9 cellular contexts compared by ENCODE assay signal in genomic region chr7:74272305-74273038, GRCh38. TPM values are rescaled to one million over a fixed set of nuclear protein-coding genes. Genes with fewer than 3 reads are reported as not detected.
DNase-seq lines count a peak whose midpoint lies in the region; ATAC-seq and TF ChIP-seq lines count a peak whose summit lies in the region.
"Had no signal": no experiment of that assay in that cellular context is flagged by ENCODE, and none has a peak within 500 bp of the region (broad histone marks: within the 10 kb centered on the region; RNA-seq: fewer than 3 reads in every experiment).

No MANE protein-coding gene starts in this region.

- H3K36me3 Mint-ChIP-seq in activated CD4-positive, alpha-beta T cell treated with anti-CD3 and anti-CD28 coated beads for 36 hours (ENCODE audit: low read depth) = no peaks in the 10 kb centered on the region

- POLR2A ChIA-PET in activated CD4-positive, alpha-beta T cell treated with anti-CD3 and anti-CD28 coated beads for 36 hours (lab: Charles Lee) = no interaction called here

- ATAC-seq in activated CD4-positive, alpha-beta T cell treated with anti-CD3 and anti-CD28 coated beads for 36 hours = peak; percentile 43
- peak; percentile 81 for ATAC-seq in HG02678 (IDR thresholded peaks at IDR 0.05; ENCODE audit: unreplicated experiment)
- ATAC-seq in left lung = peak; percentile 82

- H3K4me1 Mint-ChIP-seq in activated CD4-positive, alpha-beta T cell treated with anti-CD3 and anti-CD28 coated beads for 36 hours = peaks cover 9% of the 10 kb centered on the region

- intact Hi-C loops in activated CD4-positive, alpha-beta T cell treated with anti-CD3 and anti-CD28 coated beads for 36 hours (cut with DNase I, micrococcal nuclease) = no loop called here
- intact Hi-C loops in breast epithelium (cut with DNase I; ENCODE audit: low total_unique reads) = no loop called here
- intact Hi-C loops in left lung (cut with DNase I) = no loop called here

- H3K27me3 Mint-ChIP-seq in activated CD4-positive, alpha-beta T cell treated with anti-CD3 and anti-CD28 coated beads for 36 hours = no peaks in the 10 kb centered on the region

- peak; percentile 39 for DNase-seq in activated CD4-positive, alpha-beta T cell treated with anti-CD3 and anti-CD28 coated beads for 36 hours
- DNase-seq in activated CD4-positive, alpha-beta T cell treated with anti-CD3 and anti-CD28 coated beads for 4 hours = no peak
- peak; percentile 100 for DNase-seq in NOMO-1 treated with dmso at 0.1 percent for 144 hours (lab: John Stamatoyannopoulos, UW; ENCODE audit: unreplicated experiment)
- peak in 1 of 2 donors; percentile 34 for DNase-seq in breast epithelium (ENCODE audit: low spot score in 2 of 2)
- peak; percentile 85 to 89 for DNase-seq in left lung
- no peak for DNase-seq in NCI-H1105 (lab: John Stamatoyannopoulos, UW)

- TF ChIP-seq CTCF in breast epithelium (IDR thresholded peaks at IDR 0.05) = no peak
- TF ChIP-seq CTCF in left lung (IDR thresholded peaks at IDR 0.05) = no peak

- no peak for TF ChIP-seq POLR2A in breast epithelium (IDR thresholded peaks at IDR 0.05)

- no peaks in the 10 kb centered on the region for H3K4me1 ChIP-seq in breast epithelium
- H3K4me1 ChIP-seq in left lung = peaks cover 0 to 40% of the 10 kb centered on the region in 2 donors
- peaks cover 4 to 23% (median 14%) of the 10 kb centered on the region in 5 donors for H3K4me1 ChIP-seq in subcutaneous abdominal adipose tissue (ENCODE audit: control insufficient read depth in 5 of 5, insufficient read depth in 5 of 5, low read length in 5 of 5)

- H3K36me3 ChIP-seq in breast epithelium (no peaks in the 10 kb centered on the region), left lung (no peaks in the 10 kb centered on the region), subcutaneous abdominal adipose tissue (ENCODE audit: control insufficient read depth in 5 of 5, insufficient read depth in 5 of 5, low read length in 5 of 5) (no peaks in the 10 kb centered on the region)

- CTCF ChIA-PET in activated CD4-positive, alpha-beta T cell treated with anti-CD3 and anti-CD28 coated beads for 36 hours (lab: Charles Lee) = interaction anchor here (0.6 to 0.9 kb wide), 2 partner anchors 16 to 213 kb away, joined by 3 read pairs; no protein-coding TSS in a partner anchor

- peak overlapping the region; percentile 31 for H3K27ac Mint-ChIP-seq in activated CD4-positive, alpha-beta T cell treated with anti-CD3 and anti-CD28 coated beads for 36 hours

- H3K9me3 ChIP-seq in breast epithelium (no peaks in the 10 kb centered on the region), left lung (no peaks in the 10 kb centered on the region), subcutaneous abdominal adipose tissue (ENCODE audit: control insufficient read depth in 5 of 5, low read length in 5 of 5) (no peaks in the 10 kb centered on the region)

- no peak overlapping the region for H3K4me3 Mint-ChIP-seq in activated CD4-positive, alpha-beta T cell treated with anti-CD3 and anti-CD28 coated beads for 36 hours

- peak overlapping the region in 4 of 5 donors; percentile 31 to 59 (median 42) for H3K9ac ChIP-seq in subcutaneous abdominal adipose tissue (ENCODE audit: low read length in 5 of 5)

- H3K4me3 ChIP-seq in breast epithelium = no peak overlapping the region
- H3K4me3 ChIP-seq in left lung = no peak overlapping the region
- peak overlapping the region in 4 of 5 donors; percentile 1 to 48 (median 42) for H3K4me3 ChIP-seq in subcutaneous abdominal adipose tissue (ENCODE audit: low read depth in 1 of 5, low read length in 5 of 5)

- H3K27ac ChIP-seq in breast epithelium (peak overlapping the region; percentile 63 to 82), left lung (peak overlapping the region; percentile 75 to 88), subcutaneous abdominal adipose tissue (ENCODE audit: low read depth, low read length) (peak overlapping the region; percentile 74)
- H3K27ac ChIP-seq: C4-2B had no signal

- H3K9me3 Mint-ChIP-seq in activated CD4-positive, alpha-beta T cell treated with anti-CD3 and anti-CD28 coated beads for 36 hours (ENCODE audit: low read depth) = no peaks in the 10 kb centered on the region

- H3K27me3 ChIP-seq in breast epithelium (no peaks in the 10 kb centered on the region), left lung (no peaks in the 10 kb centered on the region), subcutaneous abdominal adipose tissue (ENCODE audit: control insufficient read depth in 5 of 5, insufficient read depth in 4 of 5, low read length in 5 of 5) (peaks cover 0 to 2% (median 0%) of the 10 kb centered on the region in 5 donors)

RNA-seq across cellular contexts. Expression of gene CLIP2, which starts 16.7 kb away (rescaled TPM):
- total RNA-seq in activated CD4-positive, alpha-beta T cell treated with anti-CD3 and anti-CD28 coated beads for 36 hours = 1 to 10 TPM; 1.4 to 1.8 TPM
- total RNA-seq in breast epithelium (10 to 100 TPM in 2 of 3 donors, 1 to 10 TPM in 1; 7.3 to 20.3 (median 13.0) TPM), left lung (10 to 100 TPM; 20.6 to 23.2 TPM)

RNA-seq across cellular contexts. Expression of gene RFC2, which starts 18.3 kb away (rescaled TPM):
- 100 to 1,000 TPM in 1 of 2 experiments, 10 to 100 TPM in 1; 84.9 to 123 TPM for total RNA-seq in activated CD4-positive, alpha-beta T cell treated with anti-CD3 and anti-CD28 coated beads for 36 hours
- total RNA-seq in breast epithelium (10 to 100 TPM; 15.4 to 25.6 (median 17.1) TPM), left lung (10 to 100 TPM; 17.0 to 24.5 TPM)

Comparison
In these comparisons a context has a peak if more than half of its experiments do, and no peak if none do; other contexts are left out.
1. DNase-seq: peak in activated CD4-positive, alpha-beta T cell treated with anti-CD3 and anti-CD28 coated beads for 36 hours (single experiment), NOMO-1 treated with dmso at 0.1 percent for 144 hours (single experiment) and left lung (2 of 2); none in activated CD4-positive, alpha-beta T cell treated with anti-CD3 and anti-CD28 coated beads for 4 hours (0 of 2) and NCI-H1105 (single experiment).
2. H3K4me3 ChIP-seq: peak in subcutaneous abdominal adipose tissue (4 of 5); none in breast epithelium (0 of 3) and left lung (0 of 2).
3. Peak in every context shown above with its lines, with median percentiles within 50 percentile points of each other: ATAC-seq and H3K27ac ChIP-seq.